27 cellular contexts compared by ENCODE assay signal in genomic region chr20:51085761-51086160, GRCh38.
DNase-seq lines count a peak whose midpoint lies in the region; ATAC-seq and TF ChIP-seq lines count a peak whose summit lies in the region.
"Had no signal": no experiment of that assay in that cellular context is flagged by ENCODE, and none has a peak within 500 bp of the region (broad histone marks: within the 10 kb centered on the region; RNA-seq: fewer than 3 reads in every experiment).

No MANE protein-coding gene starts in this region.

- no peak overlapping the region for H4K91ac ChIP-seq in IMR-90 (ENCODE audit: insufficient read depth, low read depth, low read length)

- H3K56ac ChIP-seq in IMR-90 (ENCODE audit: extremely low read depth, insufficient read depth, low read length): no peak overlapping the region

- no peak for TF ChIP-seq RAD21 in IMR-90 (IDR thresholded peaks at IDR 0.05; ENCODE audit: low read length)

- H2AK9ac ChIP-seq in IMR-90 (replicated peaks; ENCODE audit: low read depth, low read length, poor library complexity): no peak overlapping the region

- dilution Hi-C loops in IMR-90 (cut with HindIII; ENCODE audit: low sequenced_read_pairs, unreplicated experiment): no loop called here

- H3K4me3 Mint-ChIP-seq in endodermal cell: no peak overlapping the region
- H3K4me3 Mint-ChIP-seq: T-helper 17 cell had no signal

- no peak for TF ChIP-seq POLR2A in IMR-90 (IDR thresholded peaks at IDR 0.05; ENCODE audit: low read depth, low read length)

- POLR2A ChIA-PET in IMR-90 (lab: Charles Lee; ENCODE audit: unreplicated experiment): no interaction called here

- no peak overlapping the region for H3K18ac ChIP-seq in IMR-90 (ENCODE audit: low read depth, low read length)

- BruUV-seq in IMR-90 (replicated peaks; lab: Mats Ljungman, UMichigan): no TSS peak

- no peak overlapping the region for H3K4me2 ChIP-seq in IMR-90 (ENCODE audit: low read depth, low read length)
- H3K4me2 ChIP-seq: PC-9 had no signal

- H4K8ac ChIP-seq in IMR-90 (ENCODE audit: low read depth in 2 of 2, low read length in 2 of 2): no peak overlapping the region

- peaks cover 74% of the 10 kb centered on the region for H3K27me3 ChIP-seq in IMR-90 (ENCODE audit: control insufficient read depth, insufficient read depth, low read length)
- H3K27me3 ChIP-seq in RWPE2 (ENCODE audit: insufficient read depth, poor library complexity, severe bottlenecking): peaks cover 28% of the 10 kb centered on the region
- H3K27me3 ChIP-seq in endodermal cell (ENCODE audit: control insufficient read depth, insufficient read depth, low read length, poor library complexity, severe bottlenecking): no peaks in the 10 kb centered on the region

- ATAC-seq in IMR-90 (ENCODE audit: low read depth) (no peak), RWPE2 (ENCODE audit: low read depth) (peak; percentile 26; the same call in 1 of the 3 replicates), HG03565 (IDR thresholded peaks at IDR 0.05; ENCODE audit: unreplicated experiment) (no peak)
- ATAC-seq: T-helper 17 cell had no signal

- H2AK5ac ChIP-seq in IMR-90 (ENCODE audit: low read depth, low read length): no peak overlapping the region

- H4K5ac ChIP-seq in IMR-90 (ENCODE audit: low read depth, low read length): no peak overlapping the region

- DNase-seq in NCI-H82 (lab: John Stamatoyannopoulos, UW) (peak; percentile 9), NCI-H82 treated with DMSO at 0.1 percent for 48 hours (lab: John Stamatoyannopoulos, UW; ENCODE audit: unreplicated experiment) (no peak), IMR-90 (no peak), RWPE2 (ENCODE audit: low spot score) (peak; percentile 7), endodermal cell (peak; percentile 45), DMS153 treated with DMSO at 0.1 percent for 48 hours (lab: John Stamatoyannopoulos, UW; ENCODE audit: unreplicated experiment) (no peak), NCI-H1930 (lab: John Stamatoyannopoulos, UW) (no peak)
- DNase-seq: 8988T; Calu3; DND-41; H7; KBM-7; MM.1S; NCI-H1048; NCI-H1417; NCI-H1694; NCI-H2081; NCI-H2227 treated with DMSO at 0.1 percent for 48 hours; NCI-H510A treated with DMSO at 0.1 percent for 48 hours; NCI-H748 treated with DMSO at 0.1 percent for 48 hours; NK-92 treated with Interleukin-12 subunit alpha and Interleukin-12 subunit beta, amount 100 ng/mL, for 24 hours; PC-9; RPMI8226; SHP77; SW 1271; T-helper 17 cell had no signal

- H3K36me3 Mint-ChIP-seq in endodermal cell (ENCODE audit: low read depth): no peaks in the 10 kb centered on the region

- H3K4me1 ChIP-seq in IMR-90 (ENCODE audit: control insufficient read depth, insufficient read depth, low read length) (no peaks in the 10 kb centered on the region), RWPE2 (ENCODE audit: insufficient read depth, poor library complexity, severe bottlenecking) (no peaks in the 10 kb centered on the region), endodermal cell (ENCODE audit: control insufficient read depth, insufficient read depth, low read length) (peaks cover 28% of the 10 kb centered on the region)

- H2BK20ac ChIP-seq in IMR-90 (ENCODE audit: low read depth, low read length): no peak overlapping the region

- H2BK5ac ChIP-seq in IMR-90 (ENCODE audit: low read depth, low read length, poor library complexity, severe bottlenecking): no peak overlapping the region

- peaks cover 13% of the 10 kb centered on the region for H3K9me3 ChIP-seq in IMR-90 (ENCODE audit: control insufficient read depth, insufficient read depth, low read length)
- H3K9me3 ChIP-seq in RWPE2 (ENCODE audit: severe bottlenecking): no peaks in the 10 kb centered on the region
- no peaks in the 10 kb centered on the region for H3K9me3 ChIP-seq in endodermal cell (ENCODE audit: control insufficient read depth, low read length)

- WGBS in IMR-90 (ENCODE audit: extremely low coverage in 2 of 2, insufficient read length in 1 of 2), 2 experiments: no CpG with 5 or more reads among the region's 4 CpGs
- WGBS in endodermal cell (ENCODE audit: insufficient coverage in 1 of 2, insufficient read length in 1 of 2), 2 experiments: 93% methylated on average over 2 to 4 of the region's 4 CpGs

- in situ Hi-C loops in IMR-90 (cut with MboI; ENCODE audit: low sequenced_read_pairs): no loop called here

- no peak overlapping the region for H3K27ac ChIP-seq in IMR-90 (ENCODE audit: insufficient read depth, low read length)
- H3K27ac ChIP-seq in RWPE2 (ENCODE audit: poor library complexity, severe bottlenecking): no peak overlapping the region
- no peak overlapping the region for H3K27ac ChIP-seq in endodermal cell (ENCODE audit: low read depth, low read length)
- H3K27ac ChIP-seq: PC-9 had no signal

- H3K27ac Mint-ChIP-seq in endodermal cell: no peak overlapping the region
- H3K27ac Mint-ChIP-seq: T-helper 17 cell had no signal

- H3K9ac ChIP-seq in IMR-90 (ENCODE audit: low read depth, low read length): no peak overlapping the region
- H3K9ac ChIP-seq in endodermal cell (ENCODE audit: extremely low read depth, low read length, poor library complexity, severe bottlenecking): no peak overlapping the region

- H3K36me3 ChIP-seq in IMR-90 (ENCODE audit: control insufficient read depth, insufficient read depth, low read length): no peaks in the 10 kb centered on the region
- H3K36me3 ChIP-seq in RWPE2 (ENCODE audit: low read depth): no peaks in the 10 kb centered on the region
- H3K36me3 ChIP-seq in endodermal cell (ENCODE audit: control insufficient read depth, insufficient read depth, low read length): no peaks in the 10 kb centered on the region

- CTCF ChIA-PET in IMR-90 (lab: Yijun Ruan, JAX): no interaction called here

- no peak overlapping the region for H3K4ac ChIP-seq in IMR-90 (ENCODE audit: low read depth, low read length)

- H3K9me1 ChIP-seq in IMR-90 (ENCODE audit: insufficient read depth, low read length): no peaks in the 10 kb centered on the region

- no peak overlapping the region for H3K23ac ChIP-seq in IMR-90 (ENCODE audit: low read depth, low read length)

- no peaks in the 10 kb centered on the region for H3K9me3 Mint-ChIP-seq in endodermal cell

- H4K20me1 ChIP-seq in IMR-90 (ENCODE audit: insufficient read depth, low read length): no peaks in the 10 kb centered on the region

- H3K4me1 Mint-ChIP-seq in endodermal cell: peaks cover 54% of the 10 kb centered on the region

- intact Hi-C loops in IMR-90 (cut with micrococcal nuclease): no loop called here

- no peak overlapping the region for H2BK120ac ChIP-seq in IMR-90 (ENCODE audit: low read depth, low read length)

- no peaks in the 10 kb centered on the region for H3K27me3 Mint-ChIP-seq in endodermal cell (ENCODE audit: insufficient read depth)

- H3K79me1 ChIP-seq in IMR-90 (ENCODE audit: low read depth in 1 of 2, low read length in 2 of 2): no peaks in the 10 kb centered on the region

- no peak overlapping the region for H2AFZ ChIP-seq in IMR-90 (replicated peaks; ENCODE audit: low read length, poor library complexity)
- H2AFZ ChIP-seq: PC-9 had no signal

- H3K4me3 ChIP-seq in IMR-90 (ENCODE audit: insufficient read depth, low read depth, low read length) (no peak overlapping the region), RWPE2 (ENCODE audit: severe bottlenecking) (no peak overlapping the region), endodermal cell (ENCODE audit: low read length) (no peak overlapping the region)
- H3K4me3 ChIP-seq: PC-9 had no signal

- no peak overlapping the region for H2BK15ac ChIP-seq in IMR-90 (ENCODE audit: low read depth, low read length)

- TF ChIP-seq CTCF in IMR-90 (conservative IDR thresholded peaks at IDR 0.05; ENCODE audit: low read depth, low read length) (no peak), RWPE2 (IDR thresholded peaks at IDR 0.05; ENCODE audit: poor library complexity, severe bottlenecking) (no peak), endodermal cell (conservative IDR thresholded peaks at IDR 0.05) (no peak)

- no peak overlapping the region for H3K14ac ChIP-seq in IMR-90 (replicated peaks; ENCODE audit: low read depth, low read length)

TF ChIP-seq in IMR-90, 13 proteins besides CTCF, POLR2A, EP300 and RAD21:
- TF ChIP-seq, protein P1, sequence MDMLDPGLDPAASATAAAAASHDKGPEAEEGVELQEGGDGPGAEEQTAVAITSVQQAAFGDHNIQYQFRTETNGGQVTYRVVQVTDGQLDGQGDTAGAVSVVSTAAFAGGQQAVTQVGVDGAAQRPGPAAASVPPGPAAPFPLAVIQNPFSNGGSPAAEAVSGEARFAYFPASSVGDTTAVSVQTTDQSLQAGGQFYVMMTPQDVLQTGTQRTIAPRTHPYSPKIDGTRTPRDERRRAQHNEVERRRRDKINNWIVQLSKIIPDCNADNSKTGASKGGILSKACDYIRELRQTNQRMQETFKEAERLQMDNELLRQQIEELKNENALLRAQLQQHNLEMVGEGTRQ (IDR thresholded peaks at IDR 0.05; ENCODE audit: low read depth, low read length): peak; percentile 61
- TF ChIP-seq SMC3 (IDR thresholded peaks at IDR 0.05; ENCODE audit: low read depth, low read length): no peak
TF ChIP-seq in IMR-90: peak in this region for 1.

Comparison
In these comparisons a context has a peak if more than half of its experiments do, and no peak if none do; other contexts are left out.
1. DNase-seq: peak in NCI-H82 (single experiment), RWPE2 (single experiment) and endodermal cell (single experiment); none in NCI-H82 treated with DMSO at 0.1 percent for 48 hours (single experiment), IMR-90 (single experiment), DMS153 treated with DMSO at 0.1 percent for 48 hours (single experiment) and NCI-H1930 (0 of 2).